In the genomic region with DNA sequence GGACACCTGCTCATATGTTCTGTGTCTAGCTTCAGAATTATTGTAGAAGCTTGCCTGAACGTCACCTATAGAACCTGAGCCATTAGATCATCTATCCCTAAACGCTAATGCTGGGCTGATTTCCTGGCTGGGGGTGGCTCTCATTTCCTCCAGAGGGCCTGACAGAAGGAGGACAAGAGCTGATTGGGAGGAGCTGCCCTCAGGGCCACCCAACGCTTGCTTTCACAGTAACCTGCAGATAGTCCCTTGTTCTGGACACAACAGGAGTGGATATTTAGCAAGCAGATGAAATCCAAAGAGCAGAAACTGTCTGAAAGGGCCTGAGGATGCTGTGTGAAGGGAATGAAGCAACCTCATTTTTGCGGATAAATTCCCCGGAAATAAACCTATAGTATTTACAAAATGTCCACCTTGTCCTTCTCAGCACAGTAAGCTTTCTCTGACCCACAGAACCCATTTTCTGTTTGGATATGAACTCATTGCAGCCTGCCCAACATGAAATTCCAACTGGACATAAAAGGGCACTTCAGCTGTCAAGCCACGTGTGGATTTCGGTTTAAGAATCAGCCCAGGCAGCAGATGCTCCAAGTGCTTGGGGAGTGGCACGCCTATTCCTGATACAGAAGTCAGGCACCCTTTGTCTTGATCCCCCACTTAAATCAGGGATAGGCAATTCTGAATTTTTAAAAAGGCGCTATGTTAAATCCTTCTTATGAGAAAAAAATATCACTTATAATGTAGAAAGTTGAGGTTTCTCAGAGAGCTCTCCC, we compare ENCODE assay signal across 11 cellular contexts. TPM values are rescaled to one million over a fixed set of nuclear protein-coding genes. Genes with fewer than 3 reads are reported as not detected.
DNase-seq lines count a peak whose midpoint lies in the region; ATAC-seq and TF ChIP-seq lines count a peak whose summit lies in the region.
"Had no signal": no experiment of that assay in that cellular context is flagged by ENCODE, and none has a peak within 500 bp of the region (broad histone marks: within the 10 kb centered on the region; RNA-seq: fewer than 3 reads in every experiment).

No MANE protein-coding gene starts in this region.

- no peaks in the 10 kb centered on the region for H3K36me3 Mint-ChIP-seq in activated CD4-positive, alpha-beta memory T cell treated with anti-CD3 and anti-CD28 coated beads, Interleukin-2, amount 10 ng/mL, durations not matched to agents 7 days and 5 days (ENCODE audit: low read depth)
- H3K36me3 Mint-ChIP-seq: activated naive CD8-positive, alpha-beta T cell had no signal

- no peaks in the 10 kb centered on the region for H3K36me3 ChIP-seq in esophagus (ENCODE audit: control insufficient read depth in 2 of 2, insufficient read depth in 2 of 2, low read length in 1 of 2)

- no peaks in the 10 kb centered on the region for H3K9me3 ChIP-seq in esophagus (ENCODE audit: control insufficient read depth in 2 of 2, insufficient read depth in 1 of 2, low read depth in 1 of 2, low read length in 1 of 2)

- H3K4me3 Mint-ChIP-seq in activated CD4-positive, alpha-beta memory T cell treated with anti-CD3 and anti-CD28 coated beads, Interleukin-2, amount 10 ng/mL, durations not matched to agents 7 days and 5 days: no peak overlapping the region
- H3K4me3 Mint-ChIP-seq: activated naive CD8-positive, alpha-beta T cell; T-helper 17 cell had no signal

- POLR2A ChIA-PET in activated CD4-positive, alpha-beta memory T cell treated with anti-CD3 and anti-CD28 coated beads, Interleukin-2, amount 10 ng/mL, durations not matched to agents 7 days and 5 days (lab: Charles Lee): interaction anchor here (5.0 kb wide), 1 partner anchor 44 kb away, joined by 25 read pairs; a partner anchor contains a TSS

- peaks cover 3% of the 10 kb centered on the region for H3K27me3 Mint-ChIP-seq in activated CD4-positive, alpha-beta memory T cell treated with anti-CD3 and anti-CD28 coated beads, Interleukin-2, amount 10 ng/mL, durations not matched to agents 7 days and 5 days
- H3K27me3 Mint-ChIP-seq: activated naive CD8-positive, alpha-beta T cell; T-helper 17 cell had no signal

- CTCF ChIA-PET in activated CD4-positive, alpha-beta memory T cell treated with anti-CD3 and anti-CD28 coated beads, Interleukin-2, amount 10 ng/mL, durations not matched to agents 7 days and 5 days (lab: Charles Lee): interaction anchor here (0.6 to 0.7 kb wide), 3 partner anchors 162 to 463 kb away, joined by 3 to 4 read pairs (median 3); a partner anchor contains a TSS

- DNase-seq in G401 (ENCODE audit: low spot score) (peak; percentile 67), NCI-H446 (lab: John Stamatoyannopoulos, UW) (peak; percentile 23 to 33), retina (peak; percentile 71), omental fat pad (ENCODE audit: low spot score) (no peak), DMS114 treated with DMSO at 0.1 percent for 48 hours (lab: John Stamatoyannopoulos, UW; ENCODE audit: unreplicated experiment) (no peak), GM20000 (ENCODE audit: low spot score) (no peak)
- no peak for DNase-seq in activated CD4-positive, alpha-beta memory T cell treated with anti-CD3 and anti-CD28 coated beads, Interleukin-2, amount 10 ng/mL, durations not matched to agents 7 days and 5 days
- DNase-seq: stimulated activated CD4-positive, alpha-beta T cell treated with anti-CD3 and anti-CD28 coated beads, Interleukin-4, amount 100 ng/mL, for 4 hours; T-helper 17 cell had no signal

- WGBS in esophagus, 2 donors: 69 to 76% methylated on average over 9 of the region's 9 CpGs

- no peak overlapping the region for H3K4me3 ChIP-seq in esophagus (ENCODE audit: low read depth in 1 of 2, low read length in 2 of 2)

- H3K27ac Mint-ChIP-seq in activated CD4-positive, alpha-beta memory T cell treated with anti-CD3 and anti-CD28 coated beads, Interleukin-2, amount 10 ng/mL, durations not matched to agents 7 days and 5 days: no peak overlapping the region
- H3K27ac Mint-ChIP-seq: activated naive CD8-positive, alpha-beta T cell had no signal

- no peaks in the 10 kb centered on the region for H3K9me3 Mint-ChIP-seq in activated CD4-positive, alpha-beta memory T cell treated with anti-CD3 and anti-CD28 coated beads, Interleukin-2, amount 10 ng/mL, durations not matched to agents 7 days and 5 days

- in situ Hi-C loops in G401 (cut with HindIII; ENCODE audit: low sequenced_read_pairs): no loop called here

- H3K4me1 Mint-ChIP-seq in activated CD4-positive, alpha-beta memory T cell treated with anti-CD3 and anti-CD28 coated beads, Interleukin-2, amount 10 ng/mL, durations not matched to agents 7 days and 5 days: peaks cover 25% of the 10 kb centered on the region

- H3K4me1 ChIP-seq in esophagus (ENCODE audit: control insufficient read depth in 2 of 2, insufficient read depth in 2 of 2, low read length in 1 of 2): no peaks in the 10 kb centered on the region

- H3K27me3 ChIP-seq in esophagus (ENCODE audit: control insufficient read depth in 1 of 2, insufficient read depth in 2 of 2, low read length in 2 of 2): no peaks in the 10 kb centered on the region

- no peak for ATAC-seq in omental fat pad (ENCODE audit: low FRiP score)
- ATAC-seq: T-helper 17 cell had no signal

- TF ChIP-seq CTCF in omental fat pad (IDR thresholded peaks at IDR 0.05): no peak
- no peak for TF ChIP-seq CTCF in GM20000 (IDR thresholded peaks at IDR 0.05; ENCODE audit: extremely low read depth, missing control alignments)

- H3K27ac ChIP-seq in esophagus (ENCODE audit: low read depth in 2 of 2, low read length in 1 of 2): peak overlapping the region; percentile 51 to 58

RNA-seq across cellular contexts. Expression of a gene that starts 32.8 kb away (rescaled TPM):
- total RNA-seq in G401 (2014; rRNA removed; shearing (Covaris generic)): 279 and 457 TPM in 2 replicates
- polyA plus RNA-seq in esophagus: 1,000 to 10,000 TPM in 1 of 2 donors, 100 to 1,000 TPM in 1; 299 to 1,124 TPM
- 100 to 1,000 TPM in 3 of 4 donors, 10 to 100 TPM in 1; 67.8 to 649 (median 241) TPM for total RNA-seq in omental fat pad
- 100 to 1,000 TPM; 250 to 262 TPM for total RNA-seq in activated CD4-positive, alpha-beta memory T cell treated with anti-CD3 and anti-CD28 coated beads, Interleukin-2, amount 10 ng/mL, durations not matched to agents 7 days and 5 days

RNA-seq across cellular contexts. Expression of a gene that starts 43.2 kb away (rescaled TPM):
- total RNA-seq in G401 (2014; rRNA removed; shearing (Covaris generic)): 446 and 521 TPM in 2 replicates
- polyA plus RNA-seq in esophagus: 10 to 100 TPM; 19.6 to 74.9 TPM
- total RNA-seq in omental fat pad: 100 to 1,000 TPM; 145 to 210 (median 159) TPM
- 100 to 1,000 TPM; 106 to 109 TPM for total RNA-seq in activated CD4-positive, alpha-beta memory T cell treated with anti-CD3 and anti-CD28 coated beads, Interleukin-2, amount 10 ng/mL, durations not matched to agents 7 days and 5 days

Comparison
In these comparisons a context has a peak if more than half of its experiments do, and no peak if none do; other contexts are left out.
1. DNase-seq: peak in G401 (single experiment), NCI-H446 (2 of 2) and retina (single experiment); none in omental fat pad (single experiment), DMS114 treated with DMSO at 0.1 percent for 48 hours (single experiment), activated CD4-positive, alpha-beta memory T cell treated with anti-CD3 and anti-CD28 coated beads, Interleukin-2, amount 10 ng/mL, durations not matched to agents 7 days and 5 days (single experiment) and GM20000 (single experiment).